9 cellular contexts compared by ENCODE assay signal in the genomic region with DNA sequence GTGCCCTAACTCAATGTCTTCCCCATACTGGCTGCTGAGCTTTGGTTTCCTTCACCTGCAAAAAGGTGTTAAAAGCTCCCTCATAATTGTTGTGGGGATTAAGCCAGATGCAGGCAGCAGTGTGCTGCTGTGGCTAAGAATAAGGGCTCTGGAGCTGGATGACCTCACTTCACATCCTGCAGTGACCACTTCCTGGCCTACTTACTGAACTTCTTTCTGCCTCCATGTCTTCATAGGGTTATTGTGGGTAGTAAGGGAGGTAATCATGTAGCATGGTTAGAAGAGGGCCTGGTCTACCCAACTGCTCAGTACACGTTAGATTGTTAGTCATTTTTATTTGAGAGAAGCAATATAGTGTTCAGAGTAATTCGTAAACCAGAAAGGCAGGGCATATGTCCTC. TPM values are rescaled to one million over a fixed set of nuclear protein-coding genes. Genes with fewer than 3 reads are reported as not detected.
DNase-seq lines count a peak whose midpoint lies in the region; ATAC-seq and TF ChIP-seq lines count a peak whose summit lies in the region.
"Had no signal": no experiment of that assay in that cellular context is flagged by ENCODE, and none has a peak within 500 bp of the region (broad histone marks: within the 10 kb centered on the region; RNA-seq: fewer than 3 reads in every experiment).

No MANE protein-coding gene starts in this region.

- peak overlapping the region; percentile 83 for H3K27ac Mint-ChIP-seq in activated CD8-positive, alpha-beta T cell treated with anti-CD3 and anti-CD28 coated beads for 36 hours

- no peak overlapping the region for H3K4me3 Mint-ChIP-seq in activated CD8-positive, alpha-beta T cell treated with anti-CD3 and anti-CD28 coated beads for 36 hours

- DNase-seq in activated effector memory CD4-positive, alpha-beta T cell treated with Interleukin-2 at 50 U/mL for 16 hours = peak; percentile 29
- no peak for DNase-seq in activated effector memory CD4-positive, alpha-beta T cell treated with anti-CD3 and anti-CD28 coated beads, Interleukin-2, amount 50 U/mL, for 16 hours
- peak; percentile 66 for DNase-seq in activated CD8-positive, alpha-beta T cell treated with anti-CD3 and anti-CD28 coated beads for 36 hours
- no peak for DNase-seq in stimulated activated naive CD8-positive, alpha-beta T cell treated with anti-CD3 and anti-CD28 coated beads, Interleukin-15, Interleukin-2, amounts not matched to agents 100 U/mL and 50 U/mL, for 24 hours
- DNase-seq in NCI-H1417 (lab: John Stamatoyannopoulos, UW) (no peak), NCI-H187 treated with DMSO at 0.1 percent for 48 hours (lab: John Stamatoyannopoulos, UW) (no peak), DMS79 treated with DMSO at 0.1 percent for 48 hours (lab: John Stamatoyannopoulos, UW) (no peak)
- DNase-seq: BE2C had no signal

- ATAC-seq in HG03097 (IDR thresholded peaks at IDR 0.05; ENCODE audit: low FRiP score, unreplicated experiment) = peak; percentile 93
- peak; percentile 97 for ATAC-seq in activated CD8-positive, alpha-beta T cell treated with anti-CD3 and anti-CD28 coated beads for 36 hours
- peak; percentile 88 for ATAC-seq in stimulated activated naive CD8-positive, alpha-beta T cell treated with anti-CD3 and anti-CD28 coated beads, Interleukin-15, Interleukin-2, amounts not matched to agents 100 U/mL and 50 U/mL, for 24 hours

- intact Hi-C loops in activated CD8-positive, alpha-beta T cell treated with anti-CD3 and anti-CD28 coated beads for 36 hours (cut with micrococcal nuclease) = no loop called here

- H3K36me3 Mint-ChIP-seq in activated CD8-positive, alpha-beta T cell treated with anti-CD3 and anti-CD28 coated beads for 36 hours (ENCODE audit: low read depth) = peaks cover 37% of the 10 kb centered on the region

- CTCF ChIA-PET in activated CD8-positive, alpha-beta T cell treated with anti-CD3 and anti-CD28 coated beads for 36 hours (lab: Charles Lee) = no interaction called here

- POLR2A ChIA-PET in activated CD8-positive, alpha-beta T cell treated with anti-CD3 and anti-CD28 coated beads for 36 hours (lab: Charles Lee) = no interaction called here

- TF ChIP-seq CTCF in activated CD8-positive, alpha-beta T cell treated with anti-CD3 and anti-CD28 coated beads for 36 hours (IDR thresholded peaks at IDR 0.05) = no peak

- peaks cover 17% of the 10 kb centered on the region for H3K4me1 Mint-ChIP-seq in activated CD8-positive, alpha-beta T cell treated with anti-CD3 and anti-CD28 coated beads for 36 hours (ENCODE audit: low read depth)

- no peaks in the 10 kb centered on the region for H3K27me3 Mint-ChIP-seq in activated CD8-positive, alpha-beta T cell treated with anti-CD3 and anti-CD28 coated beads for 36 hours

- no peaks in the 10 kb centered on the region for H3K9me3 Mint-ChIP-seq in activated CD8-positive, alpha-beta T cell treated with anti-CD3 and anti-CD28 coated beads for 36 hours

RNA-seq across cellular contexts. Expression of gene GYG1, which starts 18.4 kb away (rescaled TPM):
- total RNA-seq in activated CD8-positive, alpha-beta T cell treated with anti-CD3 and anti-CD28 coated beads for 36 hours = 10 to 100 TPM; 16.0 to 18.3 TPM

Comparison
In these comparisons a context has a peak if more than half of its experiments do, and no peak if none do; other contexts are left out.
1. DNase-seq: peak in activated effector memory CD4-positive, alpha-beta T cell treated with Interleukin-2 at 50 U/mL for 16 hours (single experiment) and activated CD8-positive, alpha-beta T cell treated with anti-CD3 and anti-CD28 coated beads for 36 hours (single experiment); none in activated effector memory CD4-positive, alpha-beta T cell treated with anti-CD3 and anti-CD28 coated beads, Interleukin-2, amount 50 U/mL, for 16 hours (single experiment), stimulated activated naive CD8-positive, alpha-beta T cell treated with anti-CD3 and anti-CD28 coated beads, Interleukin-15, Interleukin-2, amounts not matched to agents 100 U/mL and 50 U/mL, for 24 hours (single experiment), NCI-H1417 (0 of 3), NCI-H187 treated with DMSO at 0.1 percent for 48 hours (single experiment) and DMS79 treated with DMSO at 0.1 percent for 48 hours (single experiment).
2. Peak in every context shown above with its lines, with median percentiles within 50 percentile points of each other: ATAC-seq.